In the genomic region with DNA sequence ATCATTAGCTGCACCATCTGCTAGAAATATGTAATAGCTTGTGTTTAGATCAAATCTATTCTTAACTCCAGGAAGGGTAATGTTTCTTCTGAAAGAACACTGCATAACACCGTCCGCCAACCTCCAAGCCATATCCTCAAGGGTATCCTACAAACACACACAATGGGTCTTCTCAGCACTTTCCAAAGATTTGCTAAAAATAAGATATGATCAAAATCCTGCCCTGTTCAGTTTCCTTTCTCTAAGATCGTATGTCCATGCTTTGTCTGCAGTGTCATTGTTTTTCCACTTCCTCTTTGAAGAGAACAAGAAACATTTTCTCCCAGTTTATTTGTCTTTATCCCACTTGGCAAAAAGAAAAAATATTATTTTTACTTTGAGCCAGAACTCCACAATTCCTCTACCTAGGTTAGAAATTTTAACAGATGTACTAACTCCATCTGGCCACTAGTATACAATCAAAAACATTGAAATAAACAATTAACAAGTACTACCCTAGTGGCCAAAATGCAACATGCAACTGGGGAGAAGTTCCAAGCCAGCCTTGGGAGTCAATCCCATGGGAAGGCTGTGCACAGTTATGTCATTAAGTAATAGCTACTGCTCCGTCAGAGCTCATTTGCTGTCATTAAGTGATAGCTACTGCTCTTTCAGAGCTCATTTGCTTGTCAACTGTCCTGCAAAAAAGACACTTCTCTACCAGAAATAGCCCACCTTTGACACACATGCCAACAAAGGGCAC, we compare ENCODE assay signal across 8 cellular contexts. TPM values are rescaled to one million over a fixed set of nuclear protein-coding genes. Genes with fewer than 3 reads are reported as not detected.
A peak's percentile ranks its signal among the peaks of the same experiment; 100 is the strongest.
DNase-seq lines count a peak whose midpoint lies in the region; ATAC-seq and TF ChIP-seq lines count a peak whose summit lies in the region.

No MANE protein-coding gene starts in this region.

- TF ChIP-seq POLR2A in tibial nerve (IDR thresholded peaks at IDR 0.05) = no peak
- no peak for TF ChIP-seq POLR2A in vagina (IDR thresholded peaks at IDR 0.05)

- no peaks in the 10 kb centered on the region for H3K27me3 ChIP-seq in BLaER1
- no peaks in the 10 kb centered on the region for H3K27me3 ChIP-seq in GM23248 (replicated peaks; ENCODE audit: insufficient read depth)
- H3K27me3 ChIP-seq in PC-3 (ENCODE audit: low read length) = no peaks in the 10 kb centered on the region
- H3K27me3 ChIP-seq in tibial nerve = no peaks in the 10 kb centered on the region
- no peaks in the 10 kb centered on the region for H3K27me3 ChIP-seq in vagina

- H3K79me2 ChIP-seq in GM23248 (ENCODE audit: insufficient read depth) = no peaks in the 10 kb centered on the region
- no peaks in the 10 kb centered on the region for H3K79me2 ChIP-seq in PC-3 (ENCODE audit: low read length)

- H3K4me3 ChIP-seq in BLaER1 (no peak overlapping the region), GM23248 (no peak overlapping the region), PC-3 (ENCODE audit: low read length) (no peak overlapping the region), foreskin fibroblast (ENCODE audit: low read depth in 1 of 2, low read length in 2 of 2) (no peak overlapping the region), tibial nerve (no peak overlapping the region), vagina (no peak overlapping the region)

- H3K9me2 ChIP-seq in GM23248 (ENCODE audit: insufficient read depth) (no peaks in the 10 kb centered on the region), PC-3 (replicated peaks; ENCODE audit: low read length) (no peaks in the 10 kb centered on the region)

- H3F3A ChIP-seq in GM23248 (ENCODE audit: insufficient read depth) (0 out of 2 replicates have a peak, but pooled peaks cover 3% of the 10 kb centered on the region), PC-3 (ENCODE audit: low read length, unreplicated experiment) (no peaks in the 10 kb centered on the region)

- TF ChIP-seq EP300 in tibial nerve (IDR thresholded peaks at IDR 0.05) = no peak

- DNase-seq in GM23248 = peak; percentile 49
- DNase-seq in PC-3 = peak; percentile 73
- DNase-seq in foreskin fibroblast = peak; percentile 17 to 25
- DNase-seq in tibial nerve (ENCODE audit: low spot score in 2 of 2) = no peak
- no peak for DNase-seq in vagina (ENCODE audit: extremely low spot score in 2 of 2)
- no peak for DNase-seq in NOMO-1 treated with dmso at 0.1 percent for 144 hours (lab: John Stamatoyannopoulos, UW; ENCODE audit: unreplicated experiment)
- DNase-seq in activated effector memory CD4-positive, alpha-beta T cell treated with Interleukin-2 at 50 U/mL for 16 hours = no peak

- H3K9ac ChIP-seq in BLaER1 (no peak overlapping the region), GM23248 (no peak overlapping the region), PC-3 (ENCODE audit: low read length) (no peak overlapping the region)

- H3K4me2 ChIP-seq in BLaER1 (peak overlapping the region; percentile 31), GM23248 (ENCODE audit: unreplicated experiment) (no peak overlapping the region), PC-3 (ENCODE audit: low read length) (no peak overlapping the region)

- H3K36me3 ChIP-seq in BLaER1 (no peaks in the 10 kb centered on the region), GM23248 (ENCODE audit: low read depth) (no peaks in the 10 kb centered on the region), PC-3 (ENCODE audit: low read depth, low read length) (peaks cover 4% of the 10 kb centered on the region; the same call in 1 of the 2 replicates), tibial nerve (peaks cover 0 to 4% (median 0%) of the 10 kb centered on the region in 3 donors), vagina (peaks cover 0 to 5% of the 10 kb centered on the region in 2 donors)

- H3K27ac ChIP-seq in BLaER1 (no peak overlapping the region), GM23248 (no peak overlapping the region), PC-3 (ENCODE audit: low read length) (no peak overlapping the region), tibial nerve (peak overlapping the region in 1 of 4 donors; percentile 40), vagina (no peak overlapping the region)

- peak; percentile 53 for ATAC-seq in PC-3

- POLR2A ChIA-PET in PC-3 (lab: Charles Lee; ENCODE audit: unreplicated experiment) = no interaction called here

- H2AFZ ChIP-seq in GM23248 (no peak overlapping the region), PC-3 (ENCODE audit: low read length) (no peak overlapping the region)

- H4K20me1 ChIP-seq in BLaER1 (no peaks in the 10 kb centered on the region), GM23248 (ENCODE audit: insufficient read depth) (no peaks in the 10 kb centered on the region), PC-3 (ENCODE audit: low read length) (no peaks in the 10 kb centered on the region)

- in situ Hi-C loops in GM23248 (cut with MboI) = no loop called here

- CTCF ChIA-PET in PC-3 (lab: Charles Lee) = no interaction called here

- 88 to 91% methylated on average over 4 of the region's 4 CpGs for WGBS in GM23248 (ENCODE audit: low coverage in 1 of 2, low lambda C conversion rate in 2 of 2, missing lambda C conversion rate in 2 of 2), 2 experiments
- WGBS in tibial nerve, 2 donors = 45 to 50% methylated on average over 4 of the region's 4 CpGs

- H3K9me3 ChIP-seq in BLaER1 (no peaks in the 10 kb centered on the region), GM23248 (ENCODE audit: low read depth) (no peaks in the 10 kb centered on the region), PC-3 (ENCODE audit: low read length) (no peaks in the 10 kb centered on the region), tibial nerve (no peaks in the 10 kb centered on the region), vagina (no peaks in the 10 kb centered on the region)

- BruUV-seq in PC-3 (replicated peaks; lab: Mats Ljungman, UMichigan) = no TSS peak

- intact Hi-C loops in PC-3 (cut with micrococcal nuclease) = no loop called here
- intact Hi-C loops in vagina (cut with DNase I) = no loop called here

- TF ChIP-seq CTCF in PC-3 (conservative IDR thresholded peaks at IDR 0.05; ENCODE audit: low read depth, low read length) = peak; percentile 86
- peak; percentile 30 for TF ChIP-seq CTCF in foreskin fibroblast (IDR thresholded peaks at IDR 0.05; ENCODE audit: low read depth, low read length)
- peak in 3 of 5 experiments; percentile 20 to 47 (median 20) for TF ChIP-seq CTCF in tibial nerve (IDR thresholded peaks at IDR 0.05)
- TF ChIP-seq CTCF in vagina (IDR thresholded peaks at IDR 0.05) = peak in 1 of 3 experiments; percentile 22

- peaks cover 10% of the 10 kb centered on the region for H3K4me1 ChIP-seq in BLaER1
- peaks cover 9% of the 10 kb centered on the region for H3K4me1 ChIP-seq in GM23248 (ENCODE audit: insufficient read depth)
- 0 out of 2 replicates have a peak, but pooled peaks cover 6% of the 10 kb centered on the region for H3K4me1 ChIP-seq in PC-3 (ENCODE audit: insufficient read depth, low read length)
- peaks cover 0 to 15% (median 0%) of the 10 kb centered on the region in 4 donors for H3K4me1 ChIP-seq in tibial nerve
- H3K4me1 ChIP-seq in vagina = no peaks in the 10 kb centered on the region

RNA-seq across cellular contexts. Expression of gene FRRS1, which starts 37.8 kb away (rescaled TPM):
- total RNA-seq in GM23248 (2014; rRNA removed; shearing (Covaris generic)) = 1.3 and 3.9 TPM in 2 replicates
- polyA plus RNA-seq in GM23248 (2016; fragmentation: Nextera tagmentation; extraction: Ambion mirVana) = 0.10 and 0.13 TPM in 2 replicates
- total RNA-seq in PC-3 (2014; rRNA removed) = 14.5 and 16.3 TPM in 2 replicates
- total RNA-seq in tibial nerve = 1 to 10 TPM; 2.5 to 4.4 (median 3.4) TPM
- total RNA-seq in vagina = 22.1 TPM

Comparison
In these comparisons a context has a peak if more than half of its experiments do, and no peak if none do; other contexts are left out.
1. DNase-seq: peak in GM23248 (single experiment), PC-3 (single experiment) and foreskin fibroblast (2 of 2); none in tibial nerve (0 of 2), vagina (0 of 2), NOMO-1 treated with dmso at 0.1 percent for 144 hours (single experiment) and activated effector memory CD4-positive, alpha-beta T cell treated with Interleukin-2 at 50 U/mL for 16 hours (single experiment).